ENCODE assay signal across 2 cellular contexts in the genomic region with DNA sequence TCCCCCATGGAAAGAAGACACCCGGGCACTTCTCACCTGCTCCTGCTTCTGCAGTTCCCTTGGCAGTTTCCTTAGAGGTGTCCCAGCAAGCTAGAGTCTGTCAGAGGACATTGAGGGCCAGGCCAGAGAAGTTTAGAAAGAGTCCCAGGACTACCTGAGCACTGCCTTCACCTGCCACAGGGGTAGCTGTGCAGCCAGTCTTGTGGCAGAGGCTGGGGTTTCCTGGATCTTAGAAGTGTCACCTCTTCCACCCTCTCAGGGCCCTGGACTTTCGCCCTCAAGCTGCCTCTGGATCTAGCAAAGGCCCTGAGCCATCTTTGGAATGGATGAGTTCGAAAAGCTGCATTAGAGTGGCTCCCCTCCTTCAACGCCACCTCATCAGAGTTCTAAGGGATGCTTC.
TF ChIP-seq lines count a peak whose summit lies in the region.

No MANE protein-coding gene starts in this region.

TF ChIP-seq in HCT116, 20 proteins besides CTCF, POLR2A, EP300 and RAD21:
- TF ChIP-seq CBX3 (IDR thresholded peaks at IDR 0.05; ENCODE audit: low read depth) = no peak
- no peak for TF ChIP-seq TCF7L2 (IDR thresholded peaks at IDR 0.05; ENCODE audit: borderline replicate concordance, extremely low read depth, insufficient read depth, insufficient read length)
- TF ChIP-seq SRF (IDR thresholded peaks at IDR 0.05; ENCODE audit: low read depth) = no peak
- TF ChIP-seq, protein P1, sequence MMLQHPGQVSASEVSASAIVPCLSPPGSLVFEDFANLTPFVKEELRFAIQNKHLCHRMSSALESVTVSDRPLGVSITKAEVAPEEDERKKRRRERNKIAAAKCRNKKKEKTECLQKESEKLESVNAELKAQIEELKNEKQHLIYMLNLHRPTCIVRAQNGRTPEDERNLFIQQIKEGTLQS (IDR thresholded peaks at IDR 0.05) = no peak
- TF ChIP-seq, protein P2, sequence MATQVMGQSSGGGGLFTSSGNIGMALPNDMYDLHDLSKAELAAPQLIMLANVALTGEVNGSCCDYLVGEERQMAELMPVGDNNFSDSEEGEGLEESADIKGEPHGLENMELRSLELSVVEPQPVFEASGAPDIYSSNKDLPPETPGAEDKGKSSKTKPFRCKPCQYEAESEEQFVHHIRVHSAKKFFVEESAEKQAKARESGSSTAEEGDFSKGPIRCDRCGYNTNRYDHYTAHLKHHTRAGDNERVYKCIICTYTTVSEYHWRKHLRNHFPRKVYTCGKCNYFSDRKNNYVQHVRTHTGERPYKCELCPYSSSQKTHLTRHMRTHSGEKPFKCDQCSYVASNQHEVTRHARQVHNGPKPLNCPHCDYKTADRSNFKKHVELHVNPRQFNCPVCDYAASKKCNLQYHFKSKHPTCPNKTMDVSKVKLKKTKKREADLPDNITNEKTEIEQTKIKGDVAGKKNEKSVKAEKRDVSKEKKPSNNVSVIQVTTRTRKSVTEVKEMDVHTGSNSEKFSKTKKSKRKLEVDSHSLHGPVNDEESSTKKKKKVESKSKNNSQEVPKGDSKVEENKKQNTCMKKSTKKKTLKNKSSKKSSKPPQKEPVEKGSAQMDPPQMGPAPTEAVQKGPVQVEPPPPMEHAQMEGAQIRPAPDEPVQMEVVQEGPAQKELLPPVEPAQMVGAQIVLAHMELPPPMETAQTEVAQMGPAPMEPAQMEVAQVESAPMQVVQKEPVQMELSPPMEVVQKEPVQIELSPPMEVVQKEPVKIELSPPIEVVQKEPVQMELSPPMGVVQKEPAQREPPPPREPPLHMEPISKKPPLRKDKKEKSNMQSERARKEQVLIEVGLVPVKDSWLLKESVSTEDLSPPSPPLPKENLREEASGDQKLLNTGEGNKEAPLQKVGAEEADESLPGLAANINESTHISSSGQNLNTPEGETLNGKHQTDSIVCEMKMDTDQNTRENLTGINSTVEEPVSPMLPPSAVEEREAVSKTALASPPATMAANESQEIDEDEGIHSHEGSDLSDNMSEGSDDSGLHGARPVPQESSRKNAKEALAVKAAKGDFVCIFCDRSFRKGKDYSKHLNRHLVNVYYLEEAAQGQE (IDR thresholded peaks at IDR 0.05; ENCODE audit: low read depth) = no peak
- TF ChIP-seq JUND (IDR thresholded peaks at IDR 0.05) = no peak
- TF ChIP-seq ZNF274 (IDR thresholded peaks at IDR 0.05; ENCODE audit: low read depth, low read length) = no peak
TF ChIP-seq in HCT116: peak in this region for 0.

TF ChIP-seq in K562, 482 proteins besides CTCF, POLR2A, EP300 and RAD21:
- TF ChIP-seq, protein P3, sequence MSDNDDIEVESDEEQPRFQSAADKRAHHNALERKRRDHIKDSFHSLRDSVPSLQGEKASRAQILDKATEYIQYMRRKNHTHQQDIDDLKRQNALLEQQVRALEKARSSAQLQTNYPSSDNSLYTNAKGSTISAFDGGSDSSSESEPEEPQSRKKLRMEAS (CRISPR knock-in tag; IDR thresholded peaks at IDR 0.05) = 0 out of 2 replicates have a peak, but pooled peaks have one; percentile 15
- TF ChIP-seq SMAD1 (IDR thresholded peaks at IDR 0.05; ENCODE audit: low read depth, low read length, partially characterized antibody) = no peak
- TF ChIP-seq XRCC5 (IDR thresholded peaks at IDR 0.05; ENCODE audit: low read depth, low read length) = no peak
- TF ChIP-seq ZNF561 (CRISPR knock-in tag; conservative IDR thresholded peaks at IDR 0.05) = no peak
- TF ChIP-seq SRSF1 (IDR thresholded peaks at IDR 0.05; ENCODE audit: low read depth, low read length) = no peak
- no peak for TF ChIP-seq CSDE1 (IDR thresholded peaks at IDR 0.05)
- no peak for TF ChIP-seq ETV6 (IDR thresholded peaks at IDR 0.05; ENCODE audit: borderline replicate concordance in 1 of 2, low read depth in 2 of 2, low read length in 1 of 2)
- TF ChIP-seq ETV6 (CRISPR knock-in tag; IDR thresholded peaks at IDR 0.05; ENCODE audit: borderline replicate concordance) = 0 out of 2 replicates have a peak, but pooled peaks have one; percentile 19
- TF ChIP-seq PHF8 (IDR thresholded peaks at IDR 0.05; ENCODE audit: borderline replicate concordance, low read length) = no peak
- no peak for TF ChIP-seq BRD4 (IDR thresholded peaks at IDR 0.05)
- TF ChIP-seq PRMT5 (CRISPR knock-in tag; IDR thresholded peaks at IDR 0.05) = no peak
